In the genomic region with DNA sequence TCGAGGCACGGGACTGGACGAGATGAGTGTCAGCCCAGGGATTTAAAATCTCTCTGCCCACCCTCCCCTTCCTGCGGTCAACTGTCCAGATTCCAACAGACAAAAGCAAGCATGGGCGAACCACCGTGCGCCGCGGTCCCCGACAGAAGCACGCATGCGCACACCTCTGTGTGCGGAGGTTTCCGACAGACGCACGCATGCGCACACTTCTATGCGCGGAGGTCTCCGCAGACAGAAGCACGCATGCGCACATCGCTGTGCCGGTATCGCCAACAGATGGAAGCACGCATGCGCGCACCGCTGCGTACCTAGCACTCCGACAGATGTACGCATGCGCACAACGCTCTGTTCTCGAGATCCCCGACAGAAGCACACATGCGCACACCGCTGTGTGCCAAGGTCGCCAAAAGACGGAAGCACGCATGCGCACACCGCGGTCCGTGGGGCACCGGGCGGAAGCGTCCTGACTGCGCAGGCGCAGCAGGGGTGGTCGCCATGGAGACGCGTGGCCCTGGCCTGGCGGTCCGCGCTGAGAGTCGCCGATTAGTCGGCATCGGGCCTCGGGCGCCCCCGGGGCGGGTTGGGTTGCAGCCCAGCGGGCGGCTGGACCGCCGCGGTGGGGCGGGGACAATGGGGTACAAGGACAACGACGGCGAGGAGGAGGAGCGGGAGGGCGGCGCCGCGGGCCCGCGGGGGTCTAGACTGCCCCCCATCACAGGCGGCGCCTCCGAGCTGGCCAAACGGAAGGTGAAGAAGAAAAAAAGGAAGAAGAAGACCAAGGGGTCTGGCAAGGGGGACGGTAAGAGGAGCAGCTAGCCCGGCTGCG, we compare ENCODE assay signal across 1 cellular context.
TF ChIP-seq lines count a peak whose summit lies in the region.

No MANE protein-coding gene starts in this region.

TF ChIP-seq in K562, 482 proteins besides CTCF, POLR2A, EP300 and RAD21 (continued from another document):
- TF ChIP-seq, protein P1, sequence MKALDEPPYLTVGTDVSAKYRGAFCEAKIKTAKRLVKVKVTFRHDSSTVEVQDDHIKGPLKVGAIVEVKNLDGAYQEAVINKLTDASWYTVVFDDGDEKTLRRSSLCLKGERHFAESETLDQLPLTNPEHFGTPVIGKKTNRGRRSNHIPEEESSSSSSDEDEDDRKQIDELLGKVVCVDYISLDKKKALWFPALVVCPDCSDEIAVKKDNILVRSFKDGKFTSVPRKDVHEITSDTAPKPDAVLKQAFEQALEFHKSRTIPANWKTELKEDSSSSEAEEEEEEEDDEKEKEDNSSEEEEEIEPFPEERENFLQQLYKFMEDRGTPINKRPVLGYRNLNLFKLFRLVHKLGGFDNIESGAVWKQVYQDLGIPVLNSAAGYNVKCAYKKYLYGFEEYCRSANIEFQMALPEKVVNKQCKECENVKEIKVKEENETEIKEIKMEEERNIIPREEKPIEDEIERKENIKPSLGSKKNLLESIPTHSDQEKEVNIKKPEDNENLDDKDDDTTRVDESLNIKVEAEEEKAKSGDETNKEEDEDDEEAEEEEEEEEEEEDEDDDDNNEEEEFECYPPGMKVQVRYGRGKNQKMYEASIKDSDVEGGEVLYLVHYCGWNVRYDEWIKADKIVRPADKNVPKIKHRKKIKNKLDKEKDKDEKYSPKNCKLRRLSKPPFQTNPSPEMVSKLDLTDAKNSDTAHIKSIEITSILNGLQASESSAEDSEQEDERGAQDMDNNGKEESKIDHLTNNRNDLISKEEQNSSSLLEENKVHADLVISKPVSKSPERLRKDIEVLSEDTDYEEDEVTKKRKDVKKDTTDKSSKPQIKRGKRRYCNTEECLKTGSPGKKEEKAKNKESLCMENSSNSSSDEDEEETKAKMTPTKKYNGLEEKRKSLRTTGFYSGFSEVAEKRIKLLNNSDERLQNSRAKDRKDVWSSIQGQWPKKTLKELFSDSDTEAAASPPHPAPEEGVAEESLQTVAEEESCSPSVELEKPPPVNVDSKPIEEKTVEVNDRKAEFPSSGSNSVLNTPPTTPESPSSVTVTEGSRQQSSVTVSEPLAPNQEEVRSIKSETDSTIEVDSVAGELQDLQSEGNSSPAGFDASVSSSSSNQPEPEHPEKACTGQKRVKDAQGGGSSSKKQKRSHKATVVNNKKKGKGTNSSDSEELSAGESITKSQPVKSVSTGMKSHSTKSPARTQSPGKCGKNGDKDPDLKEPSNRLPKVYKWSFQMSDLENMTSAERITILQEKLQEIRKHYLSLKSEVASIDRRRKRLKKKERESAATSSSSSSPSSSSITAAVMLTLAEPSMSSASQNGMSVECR (CRISPR knock-in tag; IDR thresholded peaks at IDR 0.05): peak; percentile 52; the same call in 1 of the 2 replicates
- no peak for TF ChIP-seq ILK (tag; IDR thresholded peaks at IDR 0.05; ENCODE audit: borderline replicate concordance, low read depth)
- TF ChIP-seq DMBX1 (CRISPR knock-in tag; IDR thresholded peaks at IDR 0.05; ENCODE audit: borderline replicate concordance): no peak
- peak; percentile 62 for TF ChIP-seq CXXC5 (CRISPR knock-in tag; IDR thresholded peaks at IDR 0.05)
- TF ChIP-seq POLR2H (tag; IDR thresholded peaks at IDR 0.05; ENCODE audit: low read depth): no peak
- TF ChIP-seq LCOR (CRISPR knock-in tag; IDR thresholded peaks at IDR 0.05): no peak
- TF ChIP-seq POLR3G (IDR thresholded peaks at IDR 0.05; ENCODE audit: extremely low read depth, insufficient read length, insufficient replicate concordance): no peak
- TF ChIP-seq RBM14 (IDR thresholded peaks at IDR 0.05; ENCODE audit: borderline replicate concordance, insufficient read depth, low read depth, low read length): no peak
- TF ChIP-seq GATAD2B (IDR thresholded peaks at IDR 0.05; ENCODE audit: borderline replicate concordance): no peak
- no peak for TF ChIP-seq ZNF77 (CRISPR knock-in tag; IDR thresholded peaks at IDR 0.05)
- TF ChIP-seq, protein P2, sequence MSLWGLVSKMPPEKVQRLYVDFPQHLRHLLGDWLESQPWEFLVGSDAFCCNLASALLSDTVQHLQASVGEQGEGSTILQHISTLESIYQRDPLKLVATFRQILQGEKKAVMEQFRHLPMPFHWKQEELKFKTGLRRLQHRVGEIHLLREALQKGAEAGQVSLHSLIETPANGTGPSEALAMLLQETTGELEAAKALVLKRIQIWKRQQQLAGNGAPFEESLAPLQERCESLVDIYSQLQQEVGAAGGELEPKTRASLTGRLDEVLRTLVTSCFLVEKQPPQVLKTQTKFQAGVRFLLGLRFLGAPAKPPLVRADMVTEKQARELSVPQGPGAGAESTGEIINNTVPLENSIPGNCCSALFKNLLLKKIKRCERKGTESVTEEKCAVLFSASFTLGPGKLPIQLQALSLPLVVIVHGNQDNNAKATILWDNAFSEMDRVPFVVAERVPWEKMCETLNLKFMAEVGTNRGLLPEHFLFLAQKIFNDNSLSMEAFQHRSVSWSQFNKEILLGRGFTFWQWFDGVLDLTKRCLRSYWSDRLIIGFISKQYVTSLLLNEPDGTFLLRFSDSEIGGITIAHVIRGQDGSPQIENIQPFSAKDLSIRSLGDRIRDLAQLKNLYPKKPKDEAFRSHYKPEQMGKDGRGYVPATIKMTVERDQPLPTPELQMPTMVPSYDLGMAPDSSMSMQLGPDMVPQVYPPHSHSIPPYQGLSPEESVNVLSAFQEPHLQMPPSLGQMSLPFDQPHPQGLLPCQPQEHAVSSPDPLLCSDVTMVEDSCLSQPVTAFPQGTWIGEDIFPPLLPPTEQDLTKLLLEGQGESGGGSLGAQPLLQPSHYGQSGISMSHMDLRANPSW (CRISPR knock-in tag; IDR thresholded peaks at IDR 0.05): no peak
- TF ChIP-seq ARID1B (IDR thresholded peaks at IDR 0.05): no peak
- no peak for TF ChIP-seq NFIX (CRISPR knock-in tag; IDR thresholded peaks at IDR 0.05; ENCODE audit: low read depth)
- no peak for TF ChIP-seq GTF2A2 (tag; IDR thresholded peaks at IDR 0.05)
- TF ChIP-seq ZNF282 (CRISPR knock-in tag; IDR thresholded peaks at IDR 0.05): no peak
- TF ChIP-seq SIN3B (IDR thresholded peaks at IDR 0.05; ENCODE audit: low read depth): no peak
- TF ChIP-seq, protein P3, sequence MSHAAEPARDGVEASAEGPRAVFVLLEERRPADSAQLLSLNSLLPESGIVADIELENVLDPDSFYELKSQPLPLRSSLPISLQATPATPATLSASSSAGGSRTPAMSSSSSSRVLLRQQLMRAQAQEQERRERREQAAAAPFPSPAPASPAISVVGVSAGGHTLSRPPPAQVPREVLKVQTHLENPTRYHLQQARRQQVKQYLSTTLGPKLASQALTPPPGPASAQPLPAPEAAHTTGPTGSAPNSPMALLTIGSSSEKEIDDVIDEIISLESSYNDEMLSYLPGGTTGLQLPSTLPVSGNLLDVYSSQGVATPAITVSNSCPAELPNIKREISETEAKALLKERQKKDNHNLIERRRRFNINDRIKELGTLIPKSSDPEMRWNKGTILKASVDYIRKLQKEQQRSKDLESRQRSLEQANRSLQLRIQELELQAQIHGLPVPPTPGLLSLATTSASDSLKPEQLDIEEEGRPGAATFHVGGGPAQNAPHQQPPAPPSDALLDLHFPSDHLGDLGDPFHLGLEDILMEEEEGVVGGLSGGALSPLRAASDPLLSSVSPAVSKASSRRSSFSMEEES (CRISPR knock-in tag; IDR thresholded peaks at IDR 0.05): no peak
- TF ChIP-seq, protein P4, sequence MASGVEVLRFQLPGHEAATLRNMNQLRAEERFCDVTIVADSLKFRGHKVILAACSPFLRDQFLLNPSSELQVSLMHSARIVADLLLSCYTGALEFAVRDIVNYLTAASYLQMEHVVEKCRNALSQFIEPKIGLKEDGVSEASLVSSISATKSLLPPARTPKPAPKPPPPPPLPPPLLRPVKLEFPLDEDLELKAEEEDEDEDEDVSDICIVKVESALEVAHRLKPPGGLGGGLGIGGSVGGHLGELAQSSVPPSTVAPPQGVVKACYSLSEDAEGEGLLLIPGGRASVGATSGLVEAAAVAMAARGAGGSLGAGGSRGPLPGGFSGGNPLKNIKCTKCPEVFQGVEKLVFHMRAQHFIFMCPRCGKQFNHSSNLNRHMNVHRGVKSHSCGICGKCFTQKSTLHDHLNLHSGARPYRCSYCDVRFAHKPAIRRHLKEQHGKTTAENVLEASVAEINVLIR (CRISPR knock-in tag; IDR thresholded peaks at IDR 0.05): no peak
- no peak for TF ChIP-seq SLC30A9 (CRISPR knock-in tag; IDR thresholded peaks at IDR 0.05)
- no peak for TF ChIP-seq TCF7L2 (IDR thresholded peaks at IDR 0.05; ENCODE audit: low read depth, low read length)
- TF ChIP-seq CBX5 (IDR thresholded peaks at IDR 0.05; ENCODE audit: borderline replicate concordance, low read depth): no peak
- no peak for TF ChIP-seq BACH1 (tag; IDR thresholded peaks at IDR 0.05)
